16 cellular contexts compared by ENCODE assay signal in genomic region chr9:113509463-113509862, GRCh38. TPM values are rescaled to one million over a fixed set of nuclear protein-coding genes. Genes with fewer than 3 reads are reported as not detected.
DNase-seq lines count a peak whose midpoint lies in the region; ATAC-seq and TF ChIP-seq lines count a peak whose summit lies in the region.
"Had no signal": no experiment of that assay in that cellular context is flagged by ENCODE, and none has a peak within 500 bp of the region (broad histone marks: within the 10 kb centered on the region; RNA-seq: fewer than 3 reads in every experiment).

No MANE protein-coding gene starts in this region.

- ATAC-seq in Right ventricle myocardium inferior, result no peak
- ATAC-seq in GM21515 (IDR thresholded peaks at IDR 0.05; ENCODE audit: unreplicated experiment), result no peak
- ATAC-seq: pancreas, WTC11 had no signal

- intact Hi-C loops in left ventricle myocardium inferior (cut with micrococcal nuclease) (loop anchor here (10.0 kb wide), 1 partner anchor 55 kb away; no protein-coding TSS in a partner anchor), Right ventricle myocardium inferior (cut with DNase I) (loop anchor here (1.0 kb wide), 1 partner anchor 15 kb away; no protein-coding TSS in a partner anchor)

- H3K4me1 ChIP-seq in left ventricle myocardium inferior, result peaks cover 72% of the 10 kb centered on the region

- no peak for TF ChIP-seq CTCF in left ventricle myocardium inferior (IDR thresholded peaks at IDR 0.05; ENCODE audit: borderline replicate concordance)
- TF ChIP-seq CTCF in astrocyte of the cerebellum (IDR thresholded peaks at IDR 0.05; ENCODE audit: low read depth, low read length, missing control alignments), result no peak

- peak overlapping the region; percentile 91 for H3K27ac ChIP-seq in left ventricle myocardium inferior (replicated peaks)
- H3K27ac ChIP-seq: pancreas had no signal

- DNase-seq in left ventricle myocardium inferior (no peak), Right ventricle myocardium inferior (ENCODE audit: missing footprints) (no peak), astrocyte of the cerebellum (ENCODE audit: low read depth) (peak; percentile 16), hepatic stellate cell (ENCODE audit: low spot score) (peak; percentile 62), LoVo (ENCODE audit: low spot score) (no peak)
- DNase-seq in activated CD4-positive, alpha-beta T cell treated with anti-CD3 and anti-CD28 coated beads, Interleukin-2, amount 50 U/mL, for 48 hours, result no peak
- no peak for DNase-seq in central memory CD4-positive, alpha-beta T cell
- DNase-seq: adrenal gland; AML-193; DMS53; hippocampal formation; NCI-H1092 treated with DMSO at 0.1 percent for 48 hours; stimulated activated CD4-positive, alpha-beta T cell treated with anti-CD3 and anti-CD28 coated beads, Interleukin-15, amount 100 ng/mL, for 24 hours had no signal

- no peaks in the 10 kb centered on the region for H3K27me3 ChIP-seq in left ventricle myocardium inferior (ENCODE audit: low read depth)
- H3K27me3 ChIP-seq: adrenal gland, pancreas had no signal

- no peak overlapping the region for H3K4me3 ChIP-seq in left ventricle myocardium inferior
- H3K4me3 ChIP-seq in astrocyte of the cerebellum (ENCODE audit: low read depth, low read length), result no peak overlapping the region
- H3K4me3 ChIP-seq: adrenal gland, pancreas had no signal

- H3K36me3 ChIP-seq in left ventricle myocardium inferior, result peaks cover 48% of the 10 kb centered on the region
- H3K36me3 ChIP-seq: pancreas had no signal

- H3K9me3 ChIP-seq in left ventricle myocardium inferior (replicated peaks), result no peaks in the 10 kb centered on the region
- H3K9me3 ChIP-seq: adrenal gland, pancreas had no signal

- in situ Hi-C loops in astrocyte of the cerebellum (cut with HindIII; ENCODE audit: low sequenced_read_pairs), result no loop called here

RNA-seq across cellular contexts. Expression of gene RGS3, which starts 45.9 kb away (rescaled TPM):
- 187 TPM for total RNA-seq in left ventricle myocardium inferior
- total RNA-seq in Right ventricle myocardium inferior, result 139 TPM

Comparison
In these comparisons a context has a peak if more than half of its experiments do, and no peak if none do; other contexts are left out.
1. DNase-seq: peak in astrocyte of the cerebellum (single experiment) and hepatic stellate cell (single experiment); none in left ventricle myocardium inferior (single experiment), Right ventricle myocardium inferior (single experiment), LoVo (single experiment), activated CD4-positive, alpha-beta T cell treated with anti-CD3 and anti-CD28 coated beads, Interleukin-2, amount 50 U/mL, for 48 hours (0 of 2) and central memory CD4-positive, alpha-beta T cell (single experiment).